18 cellular contexts compared by ENCODE assay signal in the genomic region with DNA sequence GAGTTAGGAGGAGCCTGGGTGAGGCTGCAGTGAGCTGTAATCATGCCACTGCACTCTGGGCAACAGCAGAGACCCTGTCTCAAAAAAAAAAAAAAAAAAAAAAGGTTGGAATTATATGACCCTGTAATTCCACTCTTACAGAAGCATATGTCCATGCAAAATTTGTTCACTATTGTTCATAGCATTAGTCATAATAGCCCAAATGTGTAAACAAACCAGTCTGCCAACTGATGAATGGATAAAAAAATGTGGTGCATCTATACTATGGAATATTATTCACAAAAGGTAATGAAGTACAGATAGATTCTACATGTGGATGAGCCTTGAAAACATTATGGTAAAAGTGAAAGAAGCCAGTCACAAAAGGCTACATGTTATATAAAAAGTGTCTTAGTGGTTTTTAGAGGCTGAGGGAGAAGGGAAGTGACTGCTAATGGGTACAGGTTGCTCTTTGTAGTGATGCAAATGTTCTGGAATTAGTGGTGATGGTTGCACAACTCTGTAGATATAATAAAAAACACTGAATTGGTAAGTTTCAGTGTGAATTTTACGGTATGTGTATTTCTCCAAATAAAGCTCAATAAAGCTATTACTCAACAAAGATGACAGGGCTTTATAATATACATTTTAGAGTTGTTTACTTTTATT. TPM values are rescaled to one million over a fixed set of nuclear protein-coding genes. Genes with fewer than 3 reads are reported as not detected.
DNase-seq lines count a peak whose midpoint lies in the region; ATAC-seq, FAIRE-seq and TF ChIP-seq lines count a peak whose summit lies in the region.
"Had no signal": no experiment of that assay in that cellular context is flagged by ENCODE, and none has a peak within 500 bp of the region (broad histone marks: within the 10 kb centered on the region; RNA-seq: fewer than 3 reads in every experiment).

No MANE protein-coding gene starts in this region.

- WGBS in esophagus squamous epithelium, 2 donors: 72 to 79% methylated on average over 1 of the region's 1 CpG

- TF ChIP-seq CTCF in bronchial epithelial cell (IDR thresholded peaks at IDR 0.05; ENCODE audit: insufficient read depth, low read length, severe bottlenecking): no peak
- TF ChIP-seq CTCF in natural killer cell (IDR thresholded peaks at IDR 0.05): no peak
- TF ChIP-seq CTCF in esophagus squamous epithelium (IDR thresholded peaks at IDR 0.05): no peak

- no peaks in the 10 kb centered on the region for H3K4me1 ChIP-seq in esophagus squamous epithelium
- H3K4me1 ChIP-seq: transverse colon had no signal

- no peak for ATAC-seq in natural killer cell
- ATAC-seq: A549, HCT116 had no signal

- H3K27me3 ChIP-seq in bronchial epithelial cell (ENCODE audit: control insufficient read depth, insufficient read depth, low read length) (no peaks in the 10 kb centered on the region), esophagus squamous epithelium (no peaks in the 10 kb centered on the region)
- H3K27me3 ChIP-seq: transverse colon had no signal

- H3K36me3 ChIP-seq in bronchial epithelial cell (ENCODE audit: control insufficient read depth, insufficient read depth, low read length): peaks cover 7% of the 10 kb centered on the region
- H3K36me3 ChIP-seq in esophagus squamous epithelium: peaks cover 0 to 78% (median 10%) of the 10 kb centered on the region in 3 donors

- no peak overlapping the region for H3K4me3 Mint-ChIP-seq in activated CD4-positive, alpha-beta T cell treated with anti-CD3 and anti-CD28 coated beads, Interleukin-2, amount 10 ng/mL, durations not matched to agents 24 days and 14 days
- no peak overlapping the region for H3K4me3 Mint-ChIP-seq in natural killer cell
- H3K4me3 Mint-ChIP-seq: IgD-negative memory B cell, nephron progenitor cell had no signal

- peaks cover 54% of the 10 kb centered on the region for H3K36me3 Mint-ChIP-seq in activated CD4-positive, alpha-beta T cell treated with anti-CD3 and anti-CD28 coated beads, Interleukin-2, amount 10 ng/mL, durations not matched to agents 24 days and 14 days (ENCODE audit: low read depth)
- H3K36me3 Mint-ChIP-seq in natural killer cell: peaks cover 9% of the 10 kb centered on the region

- DNase-seq in activated CD4-positive, alpha-beta T cell treated with anti-CD3 and anti-CD28 coated beads, Interleukin-2, amount 10 ng/mL, durations not matched to agents 24 days and 14 days: no peak
- DNase-seq in activated CD4-positive, alpha-beta T cell treated with anti-CD3 and anti-CD28 coated beads, Interleukin-2, amount 50 U/mL, for 48 hours: no peak
- DNase-seq in MV-4-11 (lab: John Stamatoyannopoulos, UW) (peak; percentile 51), bronchial epithelial cell (ENCODE audit: low read depth) (peak; percentile 87), natural killer cell (no peak), C1 segment of cervical spinal cord (lab: John Stamatoyannopoulos, UW) (no peak), esophagus squamous epithelium (lab: John Stamatoyannopoulos, UW) (no peak)
- DNase-seq in stimulated activated CD4-positive, alpha-beta T cell treated with anti-CD3 and anti-CD28 coated beads, Interleukin-4, amount 100 ng/mL, for 24 hours: no peak
- DNase-seq: activated T-cell treated with anti-CD3 and anti-CD28 coated beads, Interleukin-2, amount 50 U/mL, for 1 hour; NCI-H1694 treated with DMSO at 0.1 percent for 48 hours; NCI-H69; nephron progenitor cell; SHP77 treated with DMSO at 0.1 percent for 48 hours; small intestine; transverse colon had no signal

- H3K27me3 Mint-ChIP-seq in activated CD4-positive, alpha-beta T cell treated with anti-CD3 and anti-CD28 coated beads, Interleukin-2, amount 10 ng/mL, durations not matched to agents 24 days and 14 days: no peaks in the 10 kb centered on the region
- H3K27me3 Mint-ChIP-seq in natural killer cell (ENCODE audit: low read depth in 2 of 2): no peaks in the 10 kb centered on the region
- H3K27me3 Mint-ChIP-seq: IgD-negative memory B cell had no signal

- H3K27ac ChIP-seq in esophagus squamous epithelium: no peak overlapping the region
- H3K27ac ChIP-seq: A549, transverse colon had no signal

- no peak overlapping the region for H3K4me3 ChIP-seq in bronchial epithelial cell (ENCODE audit: low read depth, low read length)
- H3K4me3 ChIP-seq in esophagus squamous epithelium: no peak overlapping the region
- H3K4me3 ChIP-seq: A549, transverse colon had no signal

- H3K9me3 ChIP-seq in esophagus squamous epithelium: no peaks in the 10 kb centered on the region
- H3K9me3 ChIP-seq: A549, transverse colon had no signal

- no peak for FAIRE-seq in bronchial epithelial cell (lab: Jason Lieb, UNC)
- FAIRE-seq: A549, small intestine had no signal

- TF ChIP-seq POLR2A in esophagus squamous epithelium (IDR thresholded peaks at IDR 0.05): no peak

- intact Hi-C loops in activated CD4-positive, alpha-beta T cell treated with anti-CD3 and anti-CD28 coated beads, Interleukin-2, amount 10 ng/mL, durations not matched to agents 24 days and 14 days (cut with micrococcal nuclease): no loop called here
- intact Hi-C loops in natural killer cell (cut with micrococcal nuclease) (no loop called here), esophagus squamous epithelium (cut with DNase I) (no loop called here)

- H3K27ac Mint-ChIP-seq in activated CD4-positive, alpha-beta T cell treated with anti-CD3 and anti-CD28 coated beads, Interleukin-2, amount 10 ng/mL, durations not matched to agents 24 days and 14 days: peak overlapping the region; percentile 66
- H3K27ac Mint-ChIP-seq in natural killer cell: peak overlapping the region; percentile 70 to 73
- H3K27ac Mint-ChIP-seq: nephron progenitor cell had no signal

- H3K9me3 Mint-ChIP-seq in activated CD4-positive, alpha-beta T cell treated with anti-CD3 and anti-CD28 coated beads, Interleukin-2, amount 10 ng/mL, durations not matched to agents 24 days and 14 days: peaks cover 2% of the 10 kb centered on the region
- H3K9me3 Mint-ChIP-seq in natural killer cell: peaks cover 0 to 1% of the 10 kb centered on the region in 2 donors

- H3K4me1 Mint-ChIP-seq in activated CD4-positive, alpha-beta T cell treated with anti-CD3 and anti-CD28 coated beads, Interleukin-2, amount 10 ng/mL, durations not matched to agents 24 days and 14 days: peaks cover 8% of the 10 kb centered on the region
- H3K4me1 Mint-ChIP-seq in natural killer cell: peaks cover 8 to 12% of the 10 kb centered on the region in 2 donors
- H3K4me1 Mint-ChIP-seq: nephron progenitor cell had no signal

RNA-seq across cellular contexts. Expression of gene COA5, which starts 9.4 kb away (rescaled TPM):
- 20.4 and 22.0 TPM in 2 replicates for total RNA-seq in activated CD4-positive, alpha-beta T cell treated with anti-CD3 and anti-CD28 coated beads, Interleukin-2, amount 10 ng/mL, durations not matched to agents 24 days and 14 days
- total RNA-seq in bronchial epithelial cell: 12.9 and 27.0 TPM in 2 replicates
- 10 to 100 TPM; 27.4 to 39.6 (median 36.1) TPM for total RNA-seq in natural killer cell
- total RNA-seq in esophagus squamous epithelium: 10 to 100 TPM; 15.5 to 37.8 (median 19.4) TPM

RNA-seq across cellular contexts. Expression of gene UNC50, which starts 9.5 kb away (rescaled TPM):
- total RNA-seq in activated CD4-positive, alpha-beta T cell treated with anti-CD3 and anti-CD28 coated beads, Interleukin-2, amount 10 ng/mL, durations not matched to agents 24 days and 14 days: 38.5 and 39.0 TPM in 2 replicates
- 52.9 and 54.5 TPM in 2 replicates for total RNA-seq in bronchial epithelial cell
- 10 to 100 TPM; 30.8 to 40.5 (median 32.1) TPM for total RNA-seq in natural killer cell
- 10 to 100 TPM; 18.3 to 49.4 (median 36.3) TPM for total RNA-seq in esophagus squamous epithelium

Comparison
In these comparisons a context has a peak if more than half of its experiments do, and no peak if none do; other contexts are left out.
1. DNase-seq: peak in MV-4-11 (single experiment) and bronchial epithelial cell (single experiment); none in activated CD4-positive, alpha-beta T cell treated with anti-CD3 and anti-CD28 coated beads, Interleukin-2, amount 10 ng/mL, durations not matched to agents 24 days and 14 days (single experiment), activated CD4-positive, alpha-beta T cell treated with anti-CD3 and anti-CD28 coated beads, Interleukin-2, amount 50 U/mL, for 48 hours (0 of 2), natural killer cell (single experiment), C1 segment of cervical spinal cord (0 of 14), stimulated activated CD4-positive, alpha-beta T cell treated with anti-CD3 and anti-CD28 coated beads, Interleukin-4, amount 100 ng/mL, for 24 hours (single experiment) and esophagus squamous epithelium (single experiment).